Comparison of ENCODE assay signal across 18 cellular contexts in genomic region chr16:50434872-50435478, GRCh38.
"Had no signal": no experiment of that assay in that cellular context is flagged by ENCODE, and none has a peak within 500 bp of the region (broad histone marks: within the 10 kb centered on the region; RNA-seq: fewer than 3 reads in every experiment).

No MANE protein-coding gene starts in this region.

- H3K4me1 ChIP-seq: colonic mucosa, pancreas, prostate gland, stomach, transverse colon, vagina had no signal

- H3K36me3 ChIP-seq: colonic mucosa, pancreas, prostate gland, stomach, thoracic aorta, transverse colon, vagina had no signal

- DNase-seq: caudate nucleus; colonic mucosa; dermis blood vessel endothelial cell; left colon; mammary epithelial cell; natural killer cell; pancreas; small intestine; stimulated activated CD4-positive, alpha-beta T cell treated with anti-CD3 and anti-CD28 coated beads, Interleukin-12 subunit alpha, Interleukin-12 subunit beta, amount 100 ng/mL, for 4 hours; stimulated activated naive CD4-positive, alpha-beta T cell; stomach; substantia nigra; transverse colon had no signal

- H2AFZ ChIP-seq: hepatocyte had no signal

- H3K4me2 ChIP-seq: hepatocyte had no signal

- H3K9me3 ChIP-seq: colonic mucosa, pancreas, prostate gland, transverse colon, vagina had no signal

- H3K27ac ChIP-seq: colonic mucosa, hepatocyte, pancreas, prostate gland, stomach, thoracic aorta, transverse colon, vagina had no signal

- H3K4me3 ChIP-seq: colonic mucosa, hepatocyte, pancreas, prostate gland, stomach, thoracic aorta, transverse colon, vagina had no signal

- H3K27me3 ChIP-seq: colonic mucosa, hepatocyte, pancreas, stomach, transverse colon, vagina had no signal

- FAIRE-seq: pancreas, small intestine had no signal

- ATAC-seq: esophagus mucosa, left colon, natural killer cell, pancreas had no signal

- H3K79me2 ChIP-seq: hepatocyte had no signal
